Comparison of ENCODE assay signal across 8 cellular contexts in the genomic region with DNA sequence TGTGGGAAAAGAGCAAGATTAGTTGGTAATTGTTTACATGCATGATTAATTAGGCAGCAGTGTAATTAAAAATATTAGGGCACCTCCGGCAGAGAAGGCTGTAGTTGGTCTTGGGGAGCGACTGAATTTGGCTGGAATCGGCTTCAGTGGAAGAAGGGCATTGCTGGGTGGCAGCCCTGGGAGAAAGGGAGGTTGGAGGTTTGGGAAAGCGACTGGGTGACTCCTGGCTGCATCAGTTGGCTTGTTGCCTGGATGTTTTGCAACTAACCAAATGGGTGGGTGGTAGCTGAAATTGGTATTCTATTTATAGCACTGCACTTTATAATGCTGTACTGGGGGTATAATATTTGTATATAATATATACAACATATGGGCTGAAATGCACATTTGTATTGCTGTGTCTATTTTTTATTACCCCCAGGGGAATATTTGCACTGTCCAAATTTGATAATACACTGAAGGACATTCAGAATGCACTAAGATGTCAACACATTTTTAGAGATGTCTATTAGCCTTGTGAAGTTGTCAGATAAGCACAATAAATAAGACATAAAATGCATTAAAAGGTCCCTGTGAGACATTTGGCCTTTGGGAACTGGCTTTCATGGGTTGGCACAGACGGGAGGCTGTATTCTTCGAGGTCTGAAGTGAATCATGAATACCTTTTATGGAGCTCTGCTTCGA. TPM values are rescaled to one million over a fixed set of nuclear protein-coding genes. Genes with fewer than 3 reads are reported as not detected.
A peak's percentile ranks its signal among the peaks of the same experiment; 100 is the strongest.
DNase-seq lines count a peak whose midpoint lies in the region; ATAC-seq and TF ChIP-seq lines count a peak whose summit lies in the region.

No MANE protein-coding gene starts in this region.

- no peak for TF ChIP-seq RAD21 in SK-N-SH (IDR thresholded peaks at IDR 0.05; ENCODE audit: low read length)

- peaks cover 11% of the 10 kb centered on the region for H3F3A ChIP-seq in SK-N-SH (replicated peaks; ENCODE audit: insufficient read depth)

- peak overlapping the region; percentile 91; the same call in 1 of the 2 replicates for H3K9ac ChIP-seq in SK-N-SH

- H3K4me3 ChIP-seq in SK-N-SH (ENCODE audit: low read depth in 2 of 2, low read length in 1 of 2) (peak overlapping the region; percentile 76 to 84), foreskin fibroblast (ENCODE audit: low read depth in 1 of 2, low read length in 2 of 2) (peak overlapping the region; percentile 67 to 72), gastrocnemius medialis (peak overlapping the region; percentile 62 to 77 (median 68))

- CTCF ChIA-PET in SK-N-SH (lab: Yijun Ruan, JAX) = interaction anchor here (0.6 to 3.0 kb wide), 13 partner anchors 7 to 469 kb away, joined by 3 to 25 read pairs (median 8); no protein-coding TSS in a partner anchor

- DNase-seq in HCEC 1CT (peak; percentile 48), SK-N-SH (peak; percentile 44), foreskin fibroblast (peak; percentile 69 to 83), gastrocnemius medialis (peak in 1 of 2 donors; percentile 23), COR-L47 (lab: John Stamatoyannopoulos, UW) (no peak), ecto neural progenitor cell (ENCODE audit: low spot score) (no peak), COLO668 (lab: John Stamatoyannopoulos, UW; ENCODE audit: unreplicated experiment) (no peak)

- 40% methylated on average over 7 of the region's 7 CpGs for WGBS in SK-N-SH (ENCODE audit: low lambda C conversion rate)

- no peak for TF ChIP-seq POLR2A in gastrocnemius medialis (IDR thresholded peaks at IDR 0.05)

- peak overlapping the region in 1 of 2 experiments; percentile 82; a peak in 2 of 4 replicates for H3K27ac ChIP-seq in SK-N-SH (ENCODE audit: low read depth in 2 of 2, low read length in 1 of 2)
- H3K27ac ChIP-seq in gastrocnemius medialis = peak overlapping the region; percentile 81 to 94 (median 91)

- POLR2A ChIA-PET in SK-N-SH (lab: Yijun Ruan, JAX) = interaction anchor here (1.3 kb wide), 1 partner anchor 8 kb away, joined by 5 read pairs; no protein-coding TSS in a partner anchor

- H3K27me3 ChIP-seq in SK-N-SH (ENCODE audit: insufficient read depth) (no peaks in the 10 kb centered on the region), gastrocnemius medialis (no peaks in the 10 kb centered on the region)

- no peaks in the 10 kb centered on the region for H3K9me2 ChIP-seq in SK-N-SH

- in situ Hi-C loops in gastrocnemius medialis (cut with MboI; ENCODE audit: low sequenced_read_pairs in 4 of 4) = no loop called here

- TF ChIP-seq EP300 in SK-N-SH (IDR thresholded peaks at IDR 0.05; ENCODE audit: borderline replicate concordance in 1 of 2, low read depth in 1 of 2, low read length in 1 of 2) = no peak

- intact Hi-C loops in gastrocnemius medialis (cut with DNase I; ENCODE audit: low total_unique reads) = no loop called here

- no peaks in the 10 kb centered on the region for H3K9me3 ChIP-seq in SK-N-SH
- H3K9me3 ChIP-seq in gastrocnemius medialis = no peaks in the 10 kb centered on the region

- peak overlapping the region; percentile 76 for H3K4me2 ChIP-seq in SK-N-SH

- ATAC-seq in gastrocnemius medialis (no peak), HG02623 (IDR thresholded peaks at IDR 0.05; ENCODE audit: unreplicated experiment) (no peak)

- TF ChIP-seq CTCF in SK-N-SH (IDR thresholded peaks at IDR 0.05) (no peak), foreskin fibroblast (IDR thresholded peaks at IDR 0.05; ENCODE audit: low read depth, low read length) (no peak), gastrocnemius medialis (IDR thresholded peaks at IDR 0.05 in 4 of 5, conservative IDR thresholded peaks at IDR 0.05 in 1 of 5) (no peak)

- H3K79me2 ChIP-seq in SK-N-SH (ENCODE audit: insufficient read depth) = peaks cover 22% of the 10 kb centered on the region

- H3K4me1 ChIP-seq in SK-N-SH (ENCODE audit: control insufficient read depth in 1 of 2, insufficient read depth in 2 of 2, low read depth in 1 of 2, low read length in 1 of 2) (peaks cover 11 to 14% of the 10 kb centered on the region in 2 experiments; a peak in 3 of 4 replicates), gastrocnemius medialis (peaks cover 12 to 13% of the 10 kb centered on the region in 2 donors)

- H3K36me3 ChIP-seq in SK-N-SH (replicated peaks in 1 of 2; ENCODE audit: control insufficient read depth in 1 of 2, insufficient read depth in 2 of 2, low read length in 1 of 2) (no peaks in the 10 kb centered on the region), gastrocnemius medialis (no peaks in the 10 kb centered on the region)

- peak overlapping the region; percentile 70 for H2AFZ ChIP-seq in SK-N-SH (ENCODE audit: low read depth)

- H4K20me1 ChIP-seq in SK-N-SH (ENCODE audit: insufficient read depth) = no peaks in the 10 kb centered on the region

TF ChIP-seq in SK-N-SH, 30 proteins besides CTCF, POLR2A, EP300 and RAD21:
- TF ChIP-seq MEF2A (IDR thresholded peaks at IDR 0.05; ENCODE audit: borderline replicate concordance, low read depth) (0 out of 2 replicates have a peak, but pooled peaks have one; percentile 22), SIN3A (IDR thresholded peaks at IDR 0.05; ENCODE audit: borderline replicate concordance, low read depth, low read length) (no peak), RCOR1 (IDR thresholded peaks at IDR 0.05; ENCODE audit: low read length) (no peak), CHD2 (IDR thresholded peaks at IDR 0.05; ENCODE audit: low read length, partially characterized antibody) (no peak), POLR2AphosphoS5 (IDR thresholded peaks at IDR 0.05; ENCODE audit: low read depth, low read length) (no peak)
- TF ChIP-seq, protein P1, sequence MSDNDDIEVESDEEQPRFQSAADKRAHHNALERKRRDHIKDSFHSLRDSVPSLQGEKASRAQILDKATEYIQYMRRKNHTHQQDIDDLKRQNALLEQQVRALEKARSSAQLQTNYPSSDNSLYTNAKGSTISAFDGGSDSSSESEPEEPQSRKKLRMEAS (IDR thresholded peaks at IDR 0.05; ENCODE audit: low read depth) = no peak

RNA-seq across cellular contexts. Expression of a gene that starts 1.7 kb away (rescaled TPM):
- 2.4 and 2.8 TPM in 2 replicates for polyA plus RNA-seq in SK-N-SH (2012; rRNA removed)
- polyA plus RNA-seq in SK-N-SH (2012; cell fraction: cytosol; rRNA removed) = 3.6 and 3.9 TPM in 2 replicates
- 1.0 and 2.0 TPM in 2 replicates for polyA plus RNA-seq in SK-N-SH (2012; cell fraction: nucleus; rRNA removed)
- 1 to 10 TPM; 2.4 to 4.8 (median 3.6) TPM for total RNA-seq in gastrocnemius medialis

RNA-seq across cellular contexts. Expression of a gene that starts 39.8 kb away (rescaled TPM):
- 30.4 and 32.8 TPM in 2 replicates for polyA plus RNA-seq in SK-N-SH (2012; rRNA removed)
- 36.7 and 50.8 TPM in 2 replicates for polyA plus RNA-seq in SK-N-SH (2012; cell fraction: cytosol; rRNA removed)
- 35.3 and 53.9 TPM in 2 replicates for polyA plus RNA-seq in SK-N-SH (2012; cell fraction: nucleus; rRNA removed)
- 10 to 100 TPM; 23.0 to 57.7 (median 30.6) TPM for total RNA-seq in gastrocnemius medialis

Comparison
In these comparisons a context has a peak if more than half of its experiments do, and no peak if none do; other contexts are left out.
1. DNase-seq: peak in HCEC 1CT (single experiment), SK-N-SH (single experiment) and foreskin fibroblast (2 of 2); none in COR-L47 (single experiment), ecto neural progenitor cell (single experiment) and COLO668 (single experiment).
2. Peak in every context shown above with its lines, with median percentiles within 50 percentile points of each other: H3K4me3 ChIP-seq.